ENCODE assay signal across 33 cellular contexts in genomic region chr14:37663498-37663897, GRCh38.
"Had no signal": no experiment of that assay in that cellular context is flagged by ENCODE, and none has a peak within 500 bp of the region (broad histone marks: within the 10 kb centered on the region; RNA-seq: fewer than 3 reads in every experiment).

No MANE protein-coding gene starts in this region.

- H3K4me1 ChIP-seq: adrenal gland, ascending aorta, body of pancreas, breast epithelium had no signal

- ATAC-seq: activated naive CD4-positive, alpha-beta T cell treated with anti-CD3 and anti-CD28 coated beads, Interleukin-2, amount 50 U/mL, for 72 hours; activated naive CD8-positive, alpha-beta T cell treated with anti-CD3 and anti-CD28 coated beads, Interleukin-2, amount 50 U/mL, for 24 hours; activated T-cell treated with anti-CD3 and anti-CD28 coated beads, Interleukin-2, amount 50 U/mL, for 4 hours; activated T-cell treated with anti-CD3 and anti-CD28 coated beads, Interleukin-2, amount 50 U/mL, for 72 hours; activated T-helper 17 cell treated with anti-CD3 and anti-CD28 coated beads, Interleukin-2, amount 50 U/mL, for 72 hours; body of pancreas had no signal

- H3K27me3 ChIP-seq: adrenal gland, ascending aorta, body of pancreas, brain microvascular endothelial cell, breast epithelium, cardiac muscle cell had no signal

- H3K9me3 ChIP-seq: adrenal gland, body of pancreas had no signal

- FAIRE-seq: astrocyte, bronchial epithelial cell had no signal

- H3K27ac ChIP-seq: adrenal gland, ascending aorta, body of pancreas, brain microvascular endothelial cell, breast epithelium, cardiac muscle cell had no signal

- DNase-seq: activated effector memory CD4-positive, alpha-beta T cell treated with anti-CD3 and anti-CD28 coated beads, Interleukin-2, amount 50 U/mL, for 16 hours; activated effector memory CD4-positive, alpha-beta T cell treated with Interleukin-2 at 50 U/mL for 16 hours; activated gamma-delta T cell; activated gamma-delta T cell treated with Interleukin-2 at 50 U/mL for 16 hours; activated naive CD4-positive, alpha-beta T cell; activated naive CD4-positive, alpha-beta T cell treated with anti-CD3 and anti-CD28 coated beads for 36 hours; activated naive CD4-positive, alpha-beta T cell treated with anti-CD3 and anti-CD28 coated beads, Interleukin-2, amount 10 ng/mL, durations not matched to agents 7 days and 5 days; activated naive CD4-positive, alpha-beta T cell treated with anti-CD3 and anti-CD28 coated beads, Interleukin-2, amount 50 U/mL, for 16 hours; activated naive CD4-positive, alpha-beta T cell treated with Interleukin-2 at 50 U/mL for 16 hours; activated naive CD8-positive, alpha-beta T cell treated with anti-CD3 and anti-CD28 coated beads for 36 hours; activated naive CD8-positive, alpha-beta T cell treated with anti-CD3 and anti-CD28 coated beads, Interleukin-2, amount 10 ng/mL, durations not matched to agents 7 days and 5 days; activated naive CD8-positive, alpha-beta T cell treated with anti-CD3 and anti-CD28 coated beads, Interleukin-2, amount 50 U/mL, for 24 hours; activated T-cell treated with anti-CD3 and anti-CD28 coated beads, Interleukin-2, amount 50 U/mL, for 24 hours; activated T-cell treated with anti-CD3 and anti-CD28 coated beads, Interleukin-2, amount 50 U/mL, for 4 hours; activated T-cell treated with anti-CD3 and anti-CD28 coated beads, Interleukin-2, amount 50 U/mL, for 48 hours; activated T-cell treated with anti-CD3 and anti-CD28 coated beads, Interleukin-2, amount 50 U/mL, for 72 hours; adrenal gland; amniotic stem cell; amygdala; anterior cingulate cortex; aorta; body of pancreas; brain microvascular endothelial cell; caudate nucleus; central memory CD4-positive, alpha-beta T cell; cerebellar nuclear complex had no signal

- H3K36me3 ChIP-seq: adrenal gland, ascending aorta, brain microvascular endothelial cell, breast epithelium, cardiac muscle cell had no signal

- H3K4me3 ChIP-seq: adrenal gland, ascending aorta, body of pancreas, breast epithelium, cardiac muscle cell had no signal
